ENCODE assay signal across 8 cellular contexts in genomic region chr6:26020291-26020982, GRCh38. TPM values are rescaled to one million over a fixed set of nuclear protein-coding genes. Genes with fewer than 3 reads are reported as not detected.
DNase-seq lines count a peak whose midpoint lies in the region; ATAC-seq, FAIRE-seq and TF ChIP-seq lines count a peak whose summit lies in the region.

No MANE protein-coding gene starts in this region.

- no peak for TF ChIP-seq RAD21 in SK-N-SH (IDR thresholded peaks at IDR 0.05; ENCODE audit: low read length)

- no peaks in the 10 kb centered on the region for H3K9me3 Mint-ChIP-seq in activated naive CD8-positive, alpha-beta T cell (ENCODE audit: low read depth)

- ATAC-seq in omental fat pad (ENCODE audit: low FRiP score) = peak; percentile 57

- H3K9me2 ChIP-seq in Loucy (replicated peaks; ENCODE audit: low read depth, low read length) (no peaks in the 10 kb centered on the region), SK-N-SH (no peaks in the 10 kb centered on the region)

- FAIRE-seq in G401.6 (lab: Jason Lieb, UNC) = peak; percentile 98

- under 1% methylated on average over 39 of the region's 46 CpGs for WGBS in SK-N-SH (ENCODE audit: low lambda C conversion rate)

- H3F3A ChIP-seq in Loucy (ENCODE audit: low read depth) (peaks cover 13% of the 10 kb centered on the region; the same call in 1 of the 2 replicates), SK-N-SH (replicated peaks; ENCODE audit: insufficient read depth) (peaks cover 31% of the 10 kb centered on the region)

- H3K36me3 ChIP-seq in H7 (replicated peaks; ENCODE audit: control insufficient read depth, insufficient read depth, low read length) (no peaks in the 10 kb centered on the region), Loucy (ENCODE audit: insufficient read depth, low read length) (no peaks in the 10 kb centered on the region), SK-N-SH (replicated peaks in 1 of 2; ENCODE audit: control insufficient read depth in 1 of 2, insufficient read depth in 2 of 2, low read length in 1 of 2) (no peaks in the 10 kb centered on the region), vagina (no peaks in the 10 kb centered on the region)

- H3K27me3 ChIP-seq in H7 (ENCODE audit: control insufficient read depth, insufficient read depth, low read length) (no peaks in the 10 kb centered on the region), Loucy (ENCODE audit: insufficient read depth, low read length, poor library complexity, severe bottlenecking) (no peaks in the 10 kb centered on the region), SK-N-SH (ENCODE audit: insufficient read depth) (no peaks in the 10 kb centered on the region), vagina (no peaks in the 10 kb centered on the region)

- DNase-seq in H7 = peak; percentile 85
- DNase-seq in SK-N-SH = peak; percentile 87
- DNase-seq in glomerular visceral epithelial cell (ENCODE audit: extremely low spot score) = peak; percentile 91
- DNase-seq in omental fat pad (ENCODE audit: low spot score) = peak; percentile 70
- peak in 1 of 2 donors; percentile 93 for DNase-seq in vagina (ENCODE audit: extremely low spot score in 2 of 2)

- H3K27ac ChIP-seq in SK-N-SH (ENCODE audit: low read depth in 2 of 2, low read length in 1 of 2) (peak overlapping the region; percentile 93 to 99), vagina (peak overlapping the region; percentile 93)

- no peaks in the 10 kb centered on the region for H3K9me3 ChIP-seq in Loucy (ENCODE audit: insufficient read depth, low read depth, low read length)
- H3K9me3 ChIP-seq in SK-N-SH = no peaks in the 10 kb centered on the region
- H3K9me3 ChIP-seq in vagina = no peaks in the 10 kb centered on the region

- H3K4me3 ChIP-seq in H7 (ENCODE audit: insufficient read depth, low read depth, low read length) (peak overlapping the region; percentile 58), Loucy (ENCODE audit: low read length, poor library complexity, severe bottlenecking) (peak overlapping the region; percentile 93), SK-N-SH (ENCODE audit: low read depth in 2 of 2, low read length in 1 of 2) (peak overlapping the region; percentile 78 to 84), vagina (peak overlapping the region; percentile 56 to 91)

- H4K20me1 ChIP-seq in Loucy (ENCODE audit: insufficient read depth, low read length, poor library complexity, severe bottlenecking) (no peaks in the 10 kb centered on the region), SK-N-SH (ENCODE audit: insufficient read depth) (no peaks in the 10 kb centered on the region)

- H3K9ac ChIP-seq in Loucy (ENCODE audit: low read depth, low read length, poor library complexity, severe bottlenecking) (peak overlapping the region; percentile 99), SK-N-SH (peak overlapping the region; percentile 90)

- H3K27me3 Mint-ChIP-seq in activated naive CD8-positive, alpha-beta T cell = no peaks in the 10 kb centered on the region

- H2AFZ ChIP-seq in Loucy (ENCODE audit: low read length) (no peak overlapping the region), SK-N-SH (ENCODE audit: low read depth) (peak overlapping the region; percentile 88)

- peak overlapping the region; percentile 99 for H3K27ac Mint-ChIP-seq in activated naive CD8-positive, alpha-beta T cell

- TF ChIP-seq CTCF in Loucy (conservative IDR thresholded peaks at IDR 0.05; ENCODE audit: low read length) = no peak
- TF ChIP-seq CTCF in SK-N-SH (IDR thresholded peaks at IDR 0.05) = no peak
- TF ChIP-seq CTCF in omental fat pad (IDR thresholded peaks at IDR 0.05) = no peak
- TF ChIP-seq CTCF in vagina (IDR thresholded peaks at IDR 0.05) = no peak

- H3K79me2 ChIP-seq in Loucy (ENCODE audit: insufficient read depth, low read length) = no peaks in the 10 kb centered on the region
- H3K79me2 ChIP-seq in SK-N-SH (ENCODE audit: insufficient read depth) = no peaks in the 10 kb centered on the region

- CTCF ChIA-PET in SK-N-SH (lab: Yijun Ruan, JAX) = interaction anchor here (0.8 to 3.7 kb wide), 5 partner anchors 11 to 28 kb away, joined by 4 to 28 read pairs (median 4); a partner anchor contains a TSS

- no peaks in the 10 kb centered on the region for H3K36me3 Mint-ChIP-seq in activated naive CD8-positive, alpha-beta T cell

- H3K4me1 ChIP-seq in Loucy (ENCODE audit: insufficient read depth, low read length, poor library complexity, severe bottlenecking) (peaks cover 18% of the 10 kb centered on the region), SK-N-SH (ENCODE audit: control insufficient read depth in 1 of 2, insufficient read depth in 2 of 2, low read depth in 1 of 2, low read length in 1 of 2) (peaks cover 0 to 18% of the 10 kb centered on the region in 2 experiments; a peak in 2 of 4 replicates), vagina (peaks cover 17% of the 10 kb centered on the region)

- no peak for TF ChIP-seq EP300 in SK-N-SH (IDR thresholded peaks at IDR 0.05; ENCODE audit: borderline replicate concordance in 1 of 2, low read depth in 1 of 2, low read length in 1 of 2)

- H3K4me1 Mint-ChIP-seq in activated naive CD8-positive, alpha-beta T cell (ENCODE audit: low read depth) = peaks cover 33% of the 10 kb centered on the region

- intact Hi-C loops in vagina (cut with DNase I) = loop anchor here (10.0 kb wide), 3 partner anchors 264 to 1114 kb away; partner anchors contain the start of gene HMGN4

- H3K4me3 Mint-ChIP-seq in activated naive CD8-positive, alpha-beta T cell = peak overlapping the region; percentile 93

- peak overlapping the region; percentile 95 for H3K4me2 ChIP-seq in Loucy (ENCODE audit: low read depth, low read length, poor library complexity, severe bottlenecking)
- H3K4me2 ChIP-seq in SK-N-SH = peak overlapping the region; percentile 96

- peak; percentile 84 to 100 for TF ChIP-seq POLR2A in vagina (IDR thresholded peaks at IDR 0.05)

- POLR2A ChIA-PET in SK-N-SH (lab: Yijun Ruan, JAX) = interaction anchor here (0.6 to 5.0 kb wide), 44 partner anchors 11 to 1872 kb away, joined by 3 to 114 read pairs (median 7); a partner anchor contains a TSS

TF ChIP-seq in SK-N-SH, 30 proteins besides CTCF, POLR2A, EP300 and RAD21 (continues in another document):
- no peak for TF ChIP-seq JUND (IDR thresholded peaks at IDR 0.05)
- TF ChIP-seq EZH2phosphoT487 (IDR thresholded peaks at IDR 0.05; ENCODE audit: borderline replicate concordance, low read depth) = no peak
- peak; percentile 85 for TF ChIP-seq CHD2 (IDR thresholded peaks at IDR 0.05; ENCODE audit: low read length, partially characterized antibody)
- peak; percentile 81; the same call in 1 of the 2 replicates for TF ChIP-seq REST (IDR thresholded peaks at IDR 0.05; ENCODE audit: low read depth, low read length)
- TF ChIP-seq FOSL2 (IDR thresholded peaks at IDR 0.05; ENCODE audit: borderline replicate concordance, low read depth) = no peak
- TF ChIP-seq GABPA (IDR thresholded peaks at IDR 0.05; ENCODE audit: low read depth) = no peak; the same call in 1 of the 2 replicates
- TF ChIP-seq PBX3 (IDR thresholded peaks at IDR 0.05) = no peak
- TF ChIP-seq, protein P1, sequence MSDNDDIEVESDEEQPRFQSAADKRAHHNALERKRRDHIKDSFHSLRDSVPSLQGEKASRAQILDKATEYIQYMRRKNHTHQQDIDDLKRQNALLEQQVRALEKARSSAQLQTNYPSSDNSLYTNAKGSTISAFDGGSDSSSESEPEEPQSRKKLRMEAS (IDR thresholded peaks at IDR 0.05; ENCODE audit: low read depth) = peak; percentile 28
- peak; percentile 94 for TF ChIP-seq SIN3A (IDR thresholded peaks at IDR 0.05; ENCODE audit: borderline replicate concordance, low read depth, low read length)
- no peak for TF ChIP-seq GATA2 (CRISPR knock-in tag; IDR thresholded peaks at IDR 0.05)
- no peak; the same call in 1 of the 2 replicates for TF ChIP-seq NFIC (IDR thresholded peaks at IDR 0.05; ENCODE audit: borderline replicate concordance)
- TF ChIP-seq NRF1 (IDR thresholded peaks at IDR 0.05; ENCODE audit: low read depth, low read length) = no peak

RNA-seq across cellular contexts. Expression of gene TRIM38, which starts 57.8 kb away (rescaled TPM):
- 1.0 and 2.3 TPM in 2 replicates for total RNA-seq in H7 (2014; rRNA removed; shearing (Covaris generic))
- 0.62 and 0.88 TPM in 2 replicates for polyA plus RNA-seq in SK-N-SH (2012; rRNA removed)
- 0.55 and 0.62 TPM in 2 replicates for polyA plus RNA-seq in SK-N-SH (2012; cell fraction: cytosol; rRNA removed)
- 1.6 and 2.5 TPM in 2 replicates for polyA plus RNA-seq in SK-N-SH (2012; cell fraction: nucleus; rRNA removed)
- total RNA-seq in omental fat pad (10 to 100 TPM in 3 of 4 donors, 1 to 10 TPM in 1; 7.8 to 21.6 (median 11.7) TPM), vagina (8.1 TPM)
